ENCODE assay signal across 14 cellular contexts in genomic region chr9:134525070-134525815, GRCh38.
"Had no signal": no experiment of that assay in that cellular context is flagged by ENCODE, and none has a peak within 500 bp of the region (broad histone marks: within the 10 kb centered on the region; RNA-seq: fewer than 3 reads in every experiment).

No MANE protein-coding gene starts in this region.

- H3K27me3 ChIP-seq: adrenal gland, neutrophil, right lobe of liver had no signal

- ATAC-seq: naive thymus-derived CD4-positive, alpha-beta T cell; right lobe of liver; stimulated activated memory B cell treated with anti-CD40 and anti-IgM and Interleukin-4, amounts not matched to agents 10 μg/mL and 1 μg/mL and 100 μg/mL, for 72 hours had no signal

- H3K27ac ChIP-seq: adrenal gland, lower lobe of right lung, neutrophil, right lobe of liver had no signal

- H3K9me3 ChIP-seq: adrenal gland, lower lobe of right lung, neutrophil, right lobe of liver had no signal

- H3K36me3 ChIP-seq: adrenal gland, lower lobe of right lung, neutrophil, right lobe of liver had no signal

- H3K4me1 ChIP-seq: adrenal gland, lower lobe of right lung, right lobe of liver had no signal

- DNase-seq: activated B cell treated with CpG ODN at 0.5 μM for 24 hours; activated CD4-positive, alpha-beta T cell treated with anti-CD3 and anti-CD28 coated beads, Interleukin-2, amount 10 ng/mL, durations not matched to agents 24 days and 14 days; activated CD8-positive, alpha-beta memory T cell treated with anti-CD3 and anti-CD28 coated beads for 24 hours; activated T-cell treated with anti-CD3 and anti-CD28 coated beads, Interleukin-2, amount 50 U/mL, for 24 hours; adrenal gland; erythroblast; hippocampal formation; kidney glomerular epithelial cell; naive thymus-derived CD4-positive, alpha-beta T cell; right lobe of liver; T-helper 2 cell had no signal

- H3K4me3 ChIP-seq: adrenal gland, lower lobe of right lung, right lobe of liver had no signal
